Comparison of ENCODE assay signal across 8 cellular contexts in the genomic region with DNA sequence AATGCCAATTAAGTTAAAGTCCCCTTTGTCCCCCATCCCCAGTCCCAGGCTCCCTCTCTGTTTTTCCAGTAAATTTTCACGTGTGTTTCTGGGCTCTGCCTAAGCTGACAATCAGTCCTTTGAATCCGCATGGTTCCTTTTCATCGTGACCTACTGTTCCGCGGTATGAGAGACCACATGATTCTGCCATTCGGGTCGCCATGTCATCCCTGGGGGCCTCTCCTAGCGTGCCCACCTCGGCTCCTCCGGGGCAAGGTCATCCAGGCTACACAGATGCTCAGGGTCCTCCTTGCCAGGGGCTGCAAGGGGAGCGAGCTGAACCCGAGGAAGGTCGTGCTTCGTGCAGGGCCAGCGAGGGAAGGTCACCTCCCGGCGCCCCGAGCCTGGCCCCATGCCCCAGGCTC.
DNase-seq lines count a peak whose midpoint lies in the region; ATAC-seq and TF ChIP-seq lines count a peak whose summit lies in the region.

No MANE protein-coding gene starts in this region.

- intact Hi-C loops in colonic mucosa (cut with DNase I) = no loop called here

- no peak overlapping the region for H2AFZ ChIP-seq in OCI-LY1 (ENCODE audit: low read length)

- H3K9ac ChIP-seq in OCI-LY1 (ENCODE audit: low read length) (peak overlapping the region; percentile 78), colonic mucosa (ENCODE audit: low read depth in 2 of 2, low read length in 2 of 2) (peak overlapping the region; percentile 76 to 91)

- H4K20me1 ChIP-seq in OCI-LY1 (ENCODE audit: insufficient read depth, low read length) = no peaks in the 10 kb centered on the region

- H3K4me3 ChIP-seq in OCI-LY1 (ENCODE audit: low read depth, low read length, poor library complexity, severe bottlenecking) (peak overlapping the region; percentile 76), colonic mucosa (peak overlapping the region; percentile 62), urinary bladder (ENCODE audit: low read depth, low read length) (peak overlapping the region; percentile 92)

- no peaks in the 10 kb centered on the region for H3K79me2 ChIP-seq in OCI-LY1 (ENCODE audit: insufficient read depth, low read length)

- H3K27ac ChIP-seq in OCI-LY1 (ENCODE audit: low read depth, low read length, poor library complexity, severe bottlenecking) (peak overlapping the region; percentile 29), colonic mucosa (peak overlapping the region; percentile 61), urinary bladder (ENCODE audit: low read depth) (peak overlapping the region; percentile 78)

- H3K27me3 ChIP-seq in OCI-LY1 (ENCODE audit: insufficient read depth, low read length) (no peaks in the 10 kb centered on the region), colonic mucosa (no peaks in the 10 kb centered on the region)

- H3K9me3 ChIP-seq in OCI-LY1 (ENCODE audit: low read length) (no peaks in the 10 kb centered on the region), colonic mucosa (no peaks in the 10 kb centered on the region)

- peak overlapping the region; percentile 69 for H3K4me2 ChIP-seq in OCI-LY1 (ENCODE audit: low read length)

- TF ChIP-seq CTCF in OCI-LY1 (IDR thresholded peaks at IDR 0.05; ENCODE audit: low read length) (no peak), colonic mucosa (IDR thresholded peaks at IDR 0.05) (no peak)

- DNase-seq in DMS79 treated with DMSO at 0.1 percent for 48 hours (lab: John Stamatoyannopoulos, UW) (peak; percentile 18), DMS79 (lab: John Stamatoyannopoulos, UW) (no peak), colonic mucosa (no peak), middle frontal gyrus (ENCODE audit: extremely low spot score, low spot score) (peak; percentile 12)

- under 1% methylated on average over 18 of the region's 18 CpGs for WGBS in urinary bladder

- H3K4me1 ChIP-seq in OCI-LY1 (ENCODE audit: insufficient read depth, low read length, severe bottlenecking) (peaks cover 21% of the 10 kb centered on the region), colonic mucosa (no peaks in the 10 kb centered on the region), urinary bladder (ENCODE audit: insufficient read depth) (no peaks in the 10 kb centered on the region)

- no peaks in the 10 kb centered on the region for H3K9me2 ChIP-seq in OCI-LY1 (ENCODE audit: low read depth, low read length)

- no peaks in the 10 kb centered on the region for H3K36me3 ChIP-seq in OCI-LY1 (ENCODE audit: insufficient read depth, low read length)
- H3K36me3 ChIP-seq in colonic mucosa = no peaks in the 10 kb centered on the region
- H3K36me3 ChIP-seq in urinary bladder (ENCODE audit: insufficient read depth) = no peaks in the 10 kb centered on the region

- no peaks in the 10 kb centered on the region for H3F3A ChIP-seq in OCI-LY1 (ENCODE audit: insufficient read depth, low read length)

- ATAC-seq in GM21529 (IDR thresholded peaks at IDR 0.05; ENCODE audit: unreplicated experiment) (peak; percentile 22), HG03159 (IDR thresholded peaks at IDR 0.05; ENCODE audit: unreplicated experiment) (no peak)

Comparison
In these comparisons a context has a peak if more than half of its experiments do, and no peak if none do; other contexts are left out.
1. DNase-seq: peak in DMS79 treated with DMSO at 0.1 percent for 48 hours (single experiment) and middle frontal gyrus (single experiment); none in DMS79 (single experiment) and colonic mucosa (single experiment).
2. Peak in every context shown above with its lines, with median percentiles within 50 percentile points of each other: H3K27ac ChIP-seq and H3K4me3 ChIP-seq.